ENCODE assay signal across 1 cellular context in genomic region chr2:73291093-73291460, GRCh38.
A peak's percentile ranks its signal among the peaks of the same experiment; 100 is the strongest.
TF ChIP-seq lines count a peak whose summit lies in the region.

No MANE protein-coding gene starts in this region.

TF ChIP-seq in K562, 482 proteins besides CTCF, POLR2A, EP300 and RAD21 (continued from another document):
- TF ChIP-seq, protein P1, sequence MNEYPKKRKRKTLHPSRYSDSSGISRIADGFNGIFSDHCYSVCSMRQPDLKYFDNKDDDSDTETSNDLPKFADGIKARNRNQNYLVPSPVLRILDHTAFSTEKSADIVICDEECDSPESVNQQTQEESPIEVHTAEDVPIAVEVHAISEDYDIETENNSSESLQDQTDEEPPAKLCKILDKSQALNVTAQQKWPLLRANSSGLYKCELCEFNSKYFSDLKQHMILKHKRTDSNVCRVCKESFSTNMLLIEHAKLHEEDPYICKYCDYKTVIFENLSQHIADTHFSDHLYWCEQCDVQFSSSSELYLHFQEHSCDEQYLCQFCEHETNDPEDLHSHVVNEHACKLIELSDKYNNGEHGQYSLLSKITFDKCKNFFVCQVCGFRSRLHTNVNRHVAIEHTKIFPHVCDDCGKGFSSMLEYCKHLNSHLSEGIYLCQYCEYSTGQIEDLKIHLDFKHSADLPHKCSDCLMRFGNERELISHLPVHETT (CRISPR knock-in tag; conservative IDR thresholded peaks at IDR 0.05 in 1 of 2, IDR thresholded peaks at IDR 0.05 in 1 of 2), result no peak
- TF ChIP-seq PCBP2 (IDR thresholded peaks at IDR 0.05; ENCODE audit: low read depth, low read length, poor library complexity, severe bottlenecking) (no peak), NR3C1 (CRISPR knock-in tag; IDR thresholded peaks at IDR 0.05) (0 out of 2 replicates have a peak, but pooled peaks have one; percentile 68), ZNF76 (CRISPR knock-in tag; IDR thresholded peaks at IDR 0.05; ENCODE audit: borderline replicate concordance) (no peak), TOE1 (IDR thresholded peaks at IDR 0.05; ENCODE audit: borderline replicate concordance) (no peak), TOE1 (CRISPR knock-in tag; IDR thresholded peaks at IDR 0.05; ENCODE audit: borderline replicate concordance, low read depth) (no peak), PRMT5 (CRISPR knock-in tag; IDR thresholded peaks at IDR 0.05) (peak; percentile 77; the same call in 1 of the 2 replicates), HDAC1 (IDR thresholded peaks at IDR 0.05) (0 out of 4 replicates have a peak, but pooled peaks of 1 of the 2 experiments have one; percentile 23), SRF (CRISPR knock-in tag; IDR thresholded peaks at IDR 0.05) (peak in 1 of 2 experiments; percentile 27; a peak in 1 of 4 replicates), TAF15 (IDR thresholded peaks at IDR 0.05; ENCODE audit: low read depth, low read length) (no peak), E2F3 (CRISPR knock-in tag; IDR thresholded peaks at IDR 0.05) (no peak), RAD51 (IDR thresholded peaks at IDR 0.05; ENCODE audit: borderline replicate concordance, low read depth) (no peak), MIER1 (IDR thresholded peaks at IDR 0.05; ENCODE audit: low read depth) (peak; percentile 96), ZNF165 (CRISPR knock-in tag; IDR thresholded peaks at IDR 0.05; ENCODE audit: borderline replicate concordance) (no peak), CXXC5 (CRISPR knock-in tag; IDR thresholded peaks at IDR 0.05) (peak; percentile 35; the same call in 1 of the 2 replicates), YY1 (IDR thresholded peaks at IDR 0.05; ENCODE audit: borderline replicate concordance in 1 of 3, control insufficient read depth in 1 of 3, extremely low read depth in 1 of 3, insufficient read depth in 3 of 3, insufficient read length in 1 of 3, insufficient replicate concordance in 2 of 3, low read depth in 1 of 3, low read length in 2 of 3) (no peak), MNT (conservative IDR thresholded peaks at IDR 0.05) (peak; percentile 50 to 71; a peak in 3 of 4 replicates), ZNF311 (CRISPR knock-in tag; IDR thresholded peaks at IDR 0.05) (no peak), PRPF4 (IDR thresholded peaks at IDR 0.05; ENCODE audit: insufficient read depth, low read depth, low read length, poor library complexity, severe bottlenecking) (no peak), ZNF766 (CRISPR knock-in tag; conservative IDR thresholded peaks at IDR 0.05) (0 out of 2 replicates have a peak, but pooled peaks have one; percentile 23), ZNF197 (CRISPR knock-in tag; IDR thresholded peaks at IDR 0.05; ENCODE audit: low read depth) (no peak)
- TF ChIP-seq, protein P2, sequence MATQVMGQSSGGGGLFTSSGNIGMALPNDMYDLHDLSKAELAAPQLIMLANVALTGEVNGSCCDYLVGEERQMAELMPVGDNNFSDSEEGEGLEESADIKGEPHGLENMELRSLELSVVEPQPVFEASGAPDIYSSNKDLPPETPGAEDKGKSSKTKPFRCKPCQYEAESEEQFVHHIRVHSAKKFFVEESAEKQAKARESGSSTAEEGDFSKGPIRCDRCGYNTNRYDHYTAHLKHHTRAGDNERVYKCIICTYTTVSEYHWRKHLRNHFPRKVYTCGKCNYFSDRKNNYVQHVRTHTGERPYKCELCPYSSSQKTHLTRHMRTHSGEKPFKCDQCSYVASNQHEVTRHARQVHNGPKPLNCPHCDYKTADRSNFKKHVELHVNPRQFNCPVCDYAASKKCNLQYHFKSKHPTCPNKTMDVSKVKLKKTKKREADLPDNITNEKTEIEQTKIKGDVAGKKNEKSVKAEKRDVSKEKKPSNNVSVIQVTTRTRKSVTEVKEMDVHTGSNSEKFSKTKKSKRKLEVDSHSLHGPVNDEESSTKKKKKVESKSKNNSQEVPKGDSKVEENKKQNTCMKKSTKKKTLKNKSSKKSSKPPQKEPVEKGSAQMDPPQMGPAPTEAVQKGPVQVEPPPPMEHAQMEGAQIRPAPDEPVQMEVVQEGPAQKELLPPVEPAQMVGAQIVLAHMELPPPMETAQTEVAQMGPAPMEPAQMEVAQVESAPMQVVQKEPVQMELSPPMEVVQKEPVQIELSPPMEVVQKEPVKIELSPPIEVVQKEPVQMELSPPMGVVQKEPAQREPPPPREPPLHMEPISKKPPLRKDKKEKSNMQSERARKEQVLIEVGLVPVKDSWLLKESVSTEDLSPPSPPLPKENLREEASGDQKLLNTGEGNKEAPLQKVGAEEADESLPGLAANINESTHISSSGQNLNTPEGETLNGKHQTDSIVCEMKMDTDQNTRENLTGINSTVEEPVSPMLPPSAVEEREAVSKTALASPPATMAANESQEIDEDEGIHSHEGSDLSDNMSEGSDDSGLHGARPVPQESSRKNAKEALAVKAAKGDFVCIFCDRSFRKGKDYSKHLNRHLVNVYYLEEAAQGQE (CRISPR knock-in tag; IDR thresholded peaks at IDR 0.05; ENCODE audit: low read depth), result peak; percentile 97
- TF ChIP-seq, protein P3, sequence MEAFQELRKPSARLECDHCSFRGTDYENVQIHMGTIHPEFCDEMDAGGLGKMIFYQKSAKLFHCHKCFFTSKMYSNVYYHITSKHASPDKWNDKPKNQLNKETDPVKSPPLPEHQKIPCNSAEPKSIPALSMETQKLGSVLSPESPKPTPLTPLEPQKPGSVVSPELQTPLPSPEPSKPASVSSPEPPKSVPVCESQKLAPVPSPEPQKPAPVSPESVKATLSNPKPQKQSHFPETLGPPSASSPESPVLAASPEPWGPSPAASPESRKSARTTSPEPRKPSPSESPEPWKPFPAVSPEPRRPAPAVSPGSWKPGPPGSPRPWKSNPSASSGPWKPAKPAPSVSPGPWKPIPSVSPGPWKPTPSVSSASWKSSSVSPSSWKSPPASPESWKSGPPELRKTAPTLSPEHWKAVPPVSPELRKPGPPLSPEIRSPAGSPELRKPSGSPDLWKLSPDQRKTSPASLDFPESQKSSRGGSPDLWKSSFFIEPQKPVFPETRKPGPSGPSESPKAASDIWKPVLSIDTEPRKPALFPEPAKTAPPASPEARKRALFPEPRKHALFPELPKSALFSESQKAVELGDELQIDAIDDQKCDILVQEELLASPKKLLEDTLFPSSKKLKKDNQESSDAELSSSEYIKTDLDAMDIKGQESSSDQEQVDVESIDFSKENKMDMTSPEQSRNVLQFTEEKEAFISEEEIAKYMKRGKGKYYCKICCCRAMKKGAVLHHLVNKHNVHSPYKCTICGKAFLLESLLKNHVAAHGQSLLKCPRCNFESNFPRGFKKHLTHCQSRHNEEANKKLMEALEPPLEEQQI (IDR thresholded peaks at IDR 0.05), result peak; percentile 44; the same call in 1 of the 2 replicates
- TF ChIP-seq, protein P4, sequence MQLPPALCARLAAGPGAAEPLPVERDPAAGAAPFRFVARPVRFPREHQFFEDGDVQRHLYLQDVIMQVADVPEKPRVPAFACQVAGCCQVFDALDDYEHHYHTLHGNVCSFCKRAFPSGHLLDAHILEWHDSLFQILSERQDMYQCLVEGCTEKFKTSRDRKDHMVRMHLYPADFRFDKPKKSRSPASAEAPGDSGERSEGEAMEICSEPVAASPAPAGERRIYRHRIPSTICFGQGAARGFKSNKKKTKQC (CRISPR knock-in tag; IDR thresholded peaks at IDR 0.05), result peak; percentile 81; the same call in 1 of the 2 replicates
